Comparison of ENCODE assay signal across 15 cellular contexts in genomic region chr14:51205486-51205885, GRCh38.
"Had no signal": no experiment of that assay in that cellular context is flagged by ENCODE, and none has a peak within 500 bp of the region (broad histone marks: within the 10 kb centered on the region; RNA-seq: fewer than 3 reads in every experiment).

No MANE protein-coding gene starts in this region.

- H3K36me3 Mint-ChIP-seq: naive B cell had no signal

- H3K27me3 ChIP-seq: breast epithelium, neutrophil had no signal

- H3K9me3 Mint-ChIP-seq: endodermal cell, naive B cell had no signal

- H3K36me3 ChIP-seq: breast epithelium, gastroesophageal sphincter, neutrophil had no signal

- H3K4me3 ChIP-seq: breast epithelium, gastroesophageal sphincter had no signal

- ATAC-seq: gastroesophageal sphincter; left lobe of liver; stimulated activated naive CD8-positive, alpha-beta T cell treated with anti-CD3 and anti-CD28 coated beads, Interleukin-15, Interleukin-2, amounts not matched to agents 100 U/mL and 50 U/mL, for 24 hours had no signal

- H3K9me3 ChIP-seq: breast epithelium, gastroesophageal sphincter, neutrophil had no signal

- DNase-seq: activated CD4-positive, CD25-positive, alpha-beta regulatory T cell treated with anti-CD3 and anti-CD28 coated beads, Interleukin-2, amount 50 U/mL, for 72 hours; activated naive CD4-positive, alpha-beta T cell treated with Interleukin-2 at 50 U/mL for 16 hours; activated T-cell treated with anti-CD3 and anti-CD28 coated beads for 4 hours; anterior cingulate cortex; cerebellar nuclear complex; endodermal cell; erythroblast; hippocampal formation; naive B cell; stimulated activated CD4-positive, alpha-beta T cell treated with anti-CD3 and anti-CD28 coated beads, Interleukin-2, amount 100 ng/mL, for 48 hours; stimulated activated naive CD8-positive, alpha-beta T cell treated with anti-CD3 and anti-CD28 coated beads, Interleukin-15, Interleukin-2, amounts not matched to agents 100 U/mL and 50 U/mL, for 24 hours had no signal

- H3K4me3 Mint-ChIP-seq: endodermal cell, naive B cell had no signal

- H3K4me1 ChIP-seq: breast epithelium, gastroesophageal sphincter had no signal

- H3K27ac ChIP-seq: gastroesophageal sphincter, neutrophil had no signal
